ENCODE assay signal across 29 cellular contexts in the genomic region with DNA sequence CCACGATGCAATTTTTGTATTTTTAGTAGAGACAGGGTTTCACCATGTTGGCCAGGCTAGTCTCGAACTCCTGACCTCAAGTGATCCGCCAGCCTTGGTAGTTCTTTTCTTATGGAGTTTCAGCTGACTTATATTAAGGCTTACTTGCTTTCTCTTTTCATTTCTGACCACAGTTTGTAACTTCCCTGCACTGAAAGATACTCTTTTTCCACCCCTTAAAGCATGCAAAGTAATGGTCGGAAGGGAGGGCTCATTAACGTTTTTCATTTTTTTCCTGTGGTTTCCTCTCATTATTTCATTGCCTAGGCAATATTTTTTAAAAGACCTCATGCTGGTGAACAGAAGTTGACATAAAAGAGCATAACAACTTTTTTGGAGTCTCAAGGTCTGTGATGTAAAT. TPM values are rescaled to one million over a fixed set of nuclear protein-coding genes. Genes with fewer than 3 reads are reported as not detected.
DNase-seq lines count a peak whose midpoint lies in the region; ATAC-seq, FAIRE-seq and TF ChIP-seq lines count a peak whose summit lies in the region.
"Had no signal": no experiment of that assay in that cellular context is flagged by ENCODE, and none has a peak within 500 bp of the region (broad histone marks: within the 10 kb centered on the region; RNA-seq: fewer than 3 reads in every experiment).

No MANE protein-coding gene starts in this region.

- peaks cover 0 to 2% of the 10 kb centered on the region in 2 donors for H3K27me3 Mint-ChIP-seq in natural killer cell (ENCODE audit: low read depth in 2 of 2)

- H3K36me3 ChIP-seq in OCI-LY1 (ENCODE audit: insufficient read depth, low read length) = no peaks in the 10 kb centered on the region
- H3K36me3 ChIP-seq: colonic mucosa, heart left ventricle, lower lobe of right lung had no signal

- peak overlapping the region; percentile 59 for H3K27ac ChIP-seq in OCI-LY1 (ENCODE audit: low read depth, low read length, poor library complexity, severe bottlenecking)
- H3K27ac ChIP-seq: C4-2B, colonic mucosa, heart left ventricle, HL-60, lower lobe of right lung, skin epidermis had no signal

- no peak for DNase-seq in GM12891 (ENCODE audit: insufficient read length, low spot score)
- DNase-seq in natural killer cell = no peak
- no peak for DNase-seq in urothelium cell line (ENCODE audit: low spot score)
- DNase-seq: activated CD4-positive, alpha-beta T cell treated with anti-CD3 and anti-CD28 coated beads, Interleukin-2, amount 50 U/mL, for 1 hour; aorta; colonic mucosa; DND-41; heart left ventricle; Karpas-422; kidney glomerular epithelial cell; lower lobe of right lung; mucosa of descending colon; NCI-H1694; nephron progenitor cell; Right ventricle myocardium superior; stimulated activated CD4-positive, alpha-beta T cell treated with anti-CD3 and anti-CD28 coated beads, Interleukin-1b, Interleukin-23, amount 100 ng/mL, for 48 hours; stimulated activated CD8-positive, alpha-beta memory T cell treated with anti-CD3 and anti-CD28 coated beads, Interleukin-4, amount 100 ng/mL, for 48 hours; T-helper 9 cell had no signal

- H3K9me3 ChIP-seq in OCI-LY1 (ENCODE audit: low read length) = no peaks in the 10 kb centered on the region
- H3K9me3 ChIP-seq: colonic mucosa, heart left ventricle, lower lobe of right lung, mucosa of descending colon had no signal

- intact Hi-C loops in natural killer cell (cut with micrococcal nuclease) = no loop called here

- H3K36me3 Mint-ChIP-seq in natural killer cell = no peaks in the 10 kb centered on the region
- H3K36me3 Mint-ChIP-seq: activated naive CD4-positive, alpha-beta T cell treated with anti-CD3 and anti-CD28 coated beads, Interleukin-2, amount 50 U/mL, for 72 hours; type B pancreatic cell had no signal

- peaks cover 20 to 27% of the 10 kb centered on the region in 2 donors for H3K4me1 Mint-ChIP-seq in natural killer cell

- TF ChIP-seq POLR2A in GM12891 (IDR thresholded peaks at IDR 0.05; ENCODE audit: low read depth, low read length) = no peak

- H3K79me2 ChIP-seq in OCI-LY1 (ENCODE audit: insufficient read depth, low read length) = no peaks in the 10 kb centered on the region

- no peak overlapping the region for H3K4me2 ChIP-seq in OCI-LY1 (ENCODE audit: low read length)

- ATAC-seq in GM19351 (IDR thresholded peaks at IDR 0.05; ENCODE audit: unreplicated experiment) = peak; percentile 55
- ATAC-seq in natural killer cell = no peak
- ATAC-seq in HG03442 (IDR thresholded peaks at IDR 0.05; ENCODE audit: unreplicated experiment) = no peak
- ATAC-seq in HG03135 (IDR thresholded peaks at IDR 0.05; ENCODE audit: unreplicated experiment) = no peak
- ATAC-seq: activated naive CD4-positive, alpha-beta T cell treated with anti-CD3 and anti-CD28 coated beads, Interleukin-2, amount 50 U/mL, for 72 hours; HCT116; heart left ventricle; lower lobe of right lung; mucosa of descending colon had no signal

- no peak overlapping the region for H2AFZ ChIP-seq in OCI-LY1 (ENCODE audit: low read length)

- peaks cover 30% of the 10 kb centered on the region for H3K4me1 ChIP-seq in OCI-LY1 (ENCODE audit: insufficient read depth, low read length, severe bottlenecking)
- H3K4me1 ChIP-seq: colonic mucosa had no signal

- no peaks in the 10 kb centered on the region for H3K27me3 ChIP-seq in OCI-LY1 (ENCODE audit: insufficient read depth, low read length)
- H3K27me3 ChIP-seq: colonic mucosa, heart left ventricle had no signal

- peak overlapping the region; percentile 17 for H3K4me3 Mint-ChIP-seq in natural killer cell
- H3K4me3 Mint-ChIP-seq: nephron progenitor cell, type B pancreatic cell had no signal

- H3F3A ChIP-seq in OCI-LY1 (ENCODE audit: insufficient read depth, low read length) = no peaks in the 10 kb centered on the region

- no peak overlapping the region for H3K9ac ChIP-seq in OCI-LY1 (ENCODE audit: low read length)

- no peaks in the 10 kb centered on the region for H3K9me3 Mint-ChIP-seq in natural killer cell
- H3K9me3 Mint-ChIP-seq: activated naive CD4-positive, alpha-beta T cell treated with anti-CD3 and anti-CD28 coated beads, Interleukin-2, amount 50 U/mL, for 72 hours; nephron progenitor cell; type B pancreatic cell had no signal

- H3K27ac Mint-ChIP-seq in natural killer cell = peak overlapping the region in 1 of 2 donors; percentile 84
- H3K27ac Mint-ChIP-seq: activated naive CD4-positive, alpha-beta T cell treated with anti-CD3 and anti-CD28 coated beads, Interleukin-2, amount 50 U/mL, for 72 hours; nephron progenitor cell; type B pancreatic cell had no signal

- H3K4me3 ChIP-seq in OCI-LY1 (ENCODE audit: low read depth, low read length, poor library complexity, severe bottlenecking) = no peak overlapping the region
- H3K4me3 ChIP-seq: colonic mucosa, heart left ventricle, lower lobe of right lung, mucosa of descending colon, skin epidermis had no signal

- H3K9me2 ChIP-seq in OCI-LY1 (ENCODE audit: low read depth, low read length) = no peaks in the 10 kb centered on the region

- no peaks in the 10 kb centered on the region for H4K20me1 ChIP-seq in OCI-LY1 (ENCODE audit: insufficient read depth, low read length)

- TF ChIP-seq CTCF in OCI-LY1 (IDR thresholded peaks at IDR 0.05; ENCODE audit: low read length) (no peak), natural killer cell (IDR thresholded peaks at IDR 0.05) (no peak)

- peak; percentile 47 for FAIRE-seq in GM12891 (lab: Jason Lieb, UNC)
- FAIRE-seq in urothelium cell line (lab: Jason Lieb, UNC) = no peak

TF ChIP-seq in GM12891, 5 proteins besides CTCF, POLR2A, EP300 and RAD21:
- TF ChIP-seq TAF1 (IDR thresholded peaks at IDR 0.05; ENCODE audit: low read depth, low read length) = no peak
- TF ChIP-seq SPI1 (IDR thresholded peaks at IDR 0.05; ENCODE audit: low read depth, low read length) = no peak
- TF ChIP-seq PAX5 (IDR thresholded peaks at IDR 0.05; ENCODE audit: insufficient read depth, low read length, severe bottlenecking) = no peak
- TF ChIP-seq POLR2AphosphoS5 (IDR thresholded peaks at IDR 0.05; ENCODE audit: low read depth, low read length) = no peak
- no peak for TF ChIP-seq POU2F2 (IDR thresholded peaks at IDR 0.05; ENCODE audit: low read depth, low read length)

RNA-seq across cellular contexts. Expression of a gene that starts 27.0 kb away (rescaled TPM):
- polyA plus RNA-seq in GM12891 (2012; ENCODE audit: low read depth, missing spikeins) = 2.6 TPM
- total RNA-seq in natural killer cell = 1 to 10 TPM in 2 of 3 donors, under 1 TPM in 1; 0.12 to 2.9 (median 2.1) TPM
- total RNA-seq: activated naive CD4-positive, alpha-beta T cell treated with anti-CD3 and anti-CD28 coated beads, Interleukin-2, amount 50 U/mL, for 72 hours; fibroblast of villous mesenchyme had no signal
- polyA plus RNA-seq: aorta had no signal
